Comparison of ENCODE assay signal across 29 cellular contexts in genomic region chr14:57461777-57462320, GRCh38. TPM values are rescaled to one million over a fixed set of nuclear protein-coding genes. Genes with fewer than 3 reads are reported as not detected.
DNase-seq lines count a peak whose midpoint lies in the region; TF ChIP-seq lines count a peak whose summit lies in the region.
"Had no signal": no experiment of that assay in that cellular context is flagged by ENCODE, and none has a peak within 500 bp of the region (broad histone marks: within the 10 kb centered on the region; RNA-seq: fewer than 3 reads in every experiment).

No MANE protein-coding gene starts in this region.

- H3K27ac ChIP-seq in mammary epithelial cell (ENCODE audit: insufficient read depth, low read depth, low read length) (no peak overlapping the region), mesodermal cell (ENCODE audit: low read depth, low read length, severe bottlenecking) (peak overlapping the region; percentile 31)
- H3K27ac ChIP-seq: cardiac muscle cell, esophagus squamous epithelium, RWPE1, SK-N-MC, thyroid gland had no signal

- H3K4me2 ChIP-seq in mammary epithelial cell (ENCODE audit: insufficient read depth, low read depth, low read length) = no peak overlapping the region
- H3K4me2 ChIP-seq: GM23338 had no signal

- no peak overlapping the region for H3K9ac ChIP-seq in mammary epithelial cell (ENCODE audit: insufficient read depth, low read length)

- peak; percentile 57 for DNase-seq in DMS53 (lab: John Stamatoyannopoulos, UW)
- peak; percentile 24 for DNase-seq in NCI-H226
- DNase-seq in mammary epithelial cell = peak; percentile 14
- DNase-seq in NCI-H2029 treated with DMSO at 0.1 percent for 48 hours (lab: John Stamatoyannopoulos, UW) = no peak
- no peak for DNase-seq in activated T-cell treated with anti-CD3 and anti-CD28 coated beads, Interleukin-2, amount 50 U/mL, for 1 hour
- no peak for DNase-seq in stimulated activated CD4-positive, alpha-beta T cell treated with anti-CD3 and anti-CD28 coated beads, Interleukin-4, amount 100 ng/mL, for 1 hour
- DNase-seq: activated CD4-positive, alpha-beta memory T cell treated with anti-CD3 and anti-CD28 coated beads, Interleukin-2, amount 10 ng/mL, durations not matched to agents 7 days and 5 days; activated CD4-positive, CD25-positive, alpha-beta regulatory T cell treated with anti-CD3 and anti-CD28 coated beads, Interleukin-2, amount 50 U/mL, for 72 hours; activated CD8-positive, alpha-beta memory T cell treated with anti-CD3 and anti-CD28 coated beads, Interleukin-2, amount 50 U/mL, for 48 hours; amygdala; C1 segment of cervical spinal cord; cortex of kidney; esophagus squamous epithelium; mesendoderm; naive B cell; NCI-H1105 treated with DMSO at 0.1 percent for 48 hours; NCI-H1930; NCI-H69; stimulated activated CD4-positive, alpha-beta T cell treated with anti-CD3 and anti-CD28 coated beads, Interleukin-15, amount 100 ng/mL, for 24 hours; thyroid gland had no signal

- H3K36me3 ChIP-seq in mammary epithelial cell (ENCODE audit: insufficient read depth, low read length) (no peaks in the 10 kb centered on the region), mesodermal cell (ENCODE audit: control insufficient read depth, insufficient read depth, low read length) (no peaks in the 10 kb centered on the region)
- H3K36me3 ChIP-seq: cardiac muscle cell, esophagus squamous epithelium, thyroid gland had no signal

- intact Hi-C loops in mammary epithelial cell (cut with micrococcal nuclease) = no loop called here

- H3K4me1 ChIP-seq in mammary epithelial cell (ENCODE audit: insufficient read depth, low read length) (peaks cover 11% of the 10 kb centered on the region), mesodermal cell (ENCODE audit: control insufficient read depth, insufficient read depth, low read length, poor library complexity, severe bottlenecking) (no peaks in the 10 kb centered on the region)
- H3K4me1 ChIP-seq: esophagus squamous epithelium, thyroid gland had no signal

- H3K27me3 ChIP-seq in mammary epithelial cell (ENCODE audit: insufficient read depth, low read length) = no peaks in the 10 kb centered on the region
- H3K27me3 ChIP-seq: cardiac muscle cell, esophagus squamous epithelium, thyroid gland had no signal

- no peaks in the 10 kb centered on the region for H4K20me1 ChIP-seq in mammary epithelial cell (ENCODE audit: insufficient read depth, low read length)

- in situ Hi-C loops in mammary epithelial cell (cut with MboI; ENCODE audit: low sequenced_read_pairs in 2 of 2) = no loop called here

- no peak overlapping the region for H3K4me3 ChIP-seq in mammary epithelial cell (replicated peaks in 1 of 3; ENCODE audit: insufficient read depth in 1 of 3, low read depth in 2 of 3, low read length in 3 of 3)
- no peak overlapping the region for H3K4me3 ChIP-seq in mesodermal cell (ENCODE audit: extremely low read depth, insufficient read depth, low read length, poor library complexity, severe bottlenecking)
- H3K4me3 ChIP-seq: cardiac muscle cell, esophagus squamous epithelium, GM12878, GM23338, SK-N-MC, thyroid gland had no signal

- 70% methylated on average over 5 of the region's 5 CpGs for WGBS in mammary epithelial cell (ENCODE audit: low coverage, missing lambda C conversion rate)
- 90 to 92% methylated on average over 3 of the region's 5 CpGs for WGBS in mesodermal cell (ENCODE audit: insufficient coverage in 2 of 2), 2 experiments

- dilution Hi-C loops in mammary epithelial cell (cut with HindIII; ENCODE audit: low sequenced_read_pairs) = no loop called here

- BruUV-seq in mammary epithelial cell (replicated peaks; lab: Mats Ljungman, UMichigan) = no TSS peak

- no peak for TF ChIP-seq CTCF in mammary epithelial cell (conservative IDR thresholded peaks at IDR 0.05 in 1 of 2, IDR thresholded peaks at IDR 0.05 in 1 of 2; ENCODE audit: extremely low read depth in 1 of 2, insufficient read depth in 1 of 2, low read depth in 1 of 2, low read length in 2 of 2)

- CTCF ChIA-PET in mammary epithelial cell (lab: Charles Lee; ENCODE audit: low non-redundant PET) = no interaction called here

- H2AFZ ChIP-seq in mammary epithelial cell (ENCODE audit: low read depth, low read length) = no peak overlapping the region
- H2AFZ ChIP-seq: GM23338 had no signal

- H3K9me3 ChIP-seq in mammary epithelial cell (replicated peaks; ENCODE audit: insufficient read depth, low read length) = no peaks in the 10 kb centered on the region
- H3K9me3 ChIP-seq in mesodermal cell (ENCODE audit: control insufficient read depth, low read length) = no peaks in the 10 kb centered on the region
- H3K9me3 ChIP-seq: esophagus squamous epithelium, thyroid gland had no signal

- no peaks in the 10 kb centered on the region for H3K79me2 ChIP-seq in mammary epithelial cell (ENCODE audit: insufficient read depth, low read length)

RNA-seq across cellular contexts. Expression of gene CCDC198, which starts 31.8 kb away (rescaled TPM):
- total RNA-seq in mammary epithelial cell = not detected
- not detected for polyA plus RNA-seq in mammary epithelial cell
- not detected for polyA minus RNA-seq in mammary epithelial cell
- 0.48 TPM for polyA plus RNA-seq in mesodermal cell (2013, experiment 1 of 2)
- not detected for polyA plus RNA-seq in mesodermal cell (2013, experiment 2 of 2)
- total RNA-seq: activated CD4-positive, alpha-beta memory T cell treated with anti-CD3 and anti-CD28 coated beads, Interleukin-2, amount 10 ng/mL, durations not matched to agents 7 days and 5 days; activated T-helper 17 cell treated with anti-CD3 and anti-CD28 coated beads, Interleukin-2, amount 50 U/mL, for 72 hours; cardiac muscle cell; esophagus squamous epithelium; frontal cortex; GM23338; sciatic nerve; thyroid gland had no signal
- polyA plus RNA-seq: cardiac muscle cell, GM23338 had no signal

Comparison
In these comparisons a context has a peak if more than half of its experiments do, and no peak if none do; other contexts are left out.
1. DNase-seq: peak in DMS53 (single experiment), NCI-H226 (single experiment) and mammary epithelial cell (single experiment); none in NCI-H2029 treated with DMSO at 0.1 percent for 48 hours (single experiment), activated T-cell treated with anti-CD3 and anti-CD28 coated beads, Interleukin-2, amount 50 U/mL, for 1 hour (single experiment) and stimulated activated CD4-positive, alpha-beta T cell treated with anti-CD3 and anti-CD28 coated beads, Interleukin-4, amount 100 ng/mL, for 1 hour (single experiment).